ENCODE assay signal across 26 cellular contexts in genomic region chr9:89194381-89195114, GRCh38. TPM values are rescaled to one million over a fixed set of nuclear protein-coding genes. Genes with fewer than 3 reads are reported as not detected.
"Had no signal": no experiment of that assay in that cellular context is flagged by ENCODE, and none has a peak within 500 bp of the region (broad histone marks: within the 10 kb centered on the region; RNA-seq: fewer than 3 reads in every experiment).

No MANE protein-coding gene starts in this region.

- H3K4me1 Mint-ChIP-seq: naive thymus-derived CD8-positive, alpha-beta T cell; nephron; neural crest cell; stimulated activated effector memory CD8-positive, alpha-beta T cell treated with anti-CD3 and anti-CD28 coated beads, Interleukin-12 subunit alpha, Interleukin-12 subunit beta, amount 100 ng/mL, for 72 hours had no signal

- H3K27ac Mint-ChIP-seq: naive thymus-derived CD8-positive, alpha-beta T cell; nephron; stimulated activated effector memory CD8-positive, alpha-beta T cell treated with anti-CD3 and anti-CD28 coated beads, Interleukin-12 subunit alpha, Interleukin-12 subunit beta, amount 100 ng/mL, for 72 hours; stimulated activated naive CD8-positive, alpha-beta T cell treated with anti-CD3 and anti-CD28 coated beads, Interleukin-15, Interleukin-2, amounts not matched to agents 100 ng/mL and 50 ng/mL, for 24 hours had no signal

- H3K4me3 Mint-ChIP-seq: naive thymus-derived CD8-positive, alpha-beta T cell; nephron; neural crest cell; stimulated activated effector memory CD8-positive, alpha-beta T cell treated with anti-CD3 and anti-CD28 coated beads, Interleukin-12 subunit alpha, Interleukin-12 subunit beta, amount 100 ng/mL, for 72 hours; stimulated activated naive CD8-positive, alpha-beta T cell treated with anti-CD3 and anti-CD28 coated beads, Interleukin-15, Interleukin-2, amounts not matched to agents 100 ng/mL and 50 ng/mL, for 24 hours had no signal

- FAIRE-seq: pancreas, small intestine, urothelium cell line had no signal

- H3K36me3 ChIP-seq: left ventricle myocardium inferior, pancreas, prostate gland, sigmoid colon, spleen, suprapubic skin, thoracic aorta, tibial artery, upper lobe of right lung had no signal

- H3K27ac ChIP-seq: left ventricle myocardium inferior, pancreas, prostate gland, sigmoid colon, spleen, suprapubic skin, thoracic aorta, tibial artery, upper lobe of right lung had no signal

- ATAC-seq: naive thymus-derived CD8-positive, alpha-beta T cell; pancreas; right cardiac atrium; stimulated activated effector memory CD8-positive, alpha-beta T cell treated with anti-CD3 and anti-CD28 coated beads, Interleukin-12 subunit alpha, Interleukin-12 subunit beta, amount 100 ng/mL, for 72 hours; upper lobe of right lung had no signal

- DNase-seq: hypothalamus; islet precursor cell; left ventricle myocardium inferior; naive thymus-derived CD8-positive, alpha-beta T cell; nucleus accumbens; pancreas; posterior cingulate gyrus; retina; right cardiac atrium; sigmoid colon; small intestine; spleen; stimulated activated CD4-positive, alpha-beta T cell treated with anti-CD3 and anti-CD28 coated beads, Interleukin-4, amount 100 ng/mL, for 24 hours; stimulated activated naive CD4-positive, alpha-beta T cell; tibial artery; trophoblast cell; upper lobe of right lung had no signal

- H3K36me3 Mint-ChIP-seq: stimulated activated effector memory CD8-positive, alpha-beta T cell treated with anti-CD3 and anti-CD28 coated beads, Interleukin-12 subunit alpha, Interleukin-12 subunit beta, amount 100 ng/mL, for 72 hours had no signal

- H3K9me3 ChIP-seq: prostate gland, upper lobe of right lung had no signal

- H3K9me3 Mint-ChIP-seq: neural crest cell had no signal

- H3K4me1 ChIP-seq: left ventricle myocardium inferior, pancreas, prostate gland, sigmoid colon, spleen, suprapubic skin, tibial artery, upper lobe of right lung had no signal

- H3K27me3 ChIP-seq: sigmoid colon, spleen, suprapubic skin, tibial artery, upper lobe of right lung had no signal

- H3K4me3 ChIP-seq: left ventricle myocardium inferior, lung, pancreas, prostate gland, sigmoid colon, spleen, suprapubic skin, thoracic aorta, tibial artery, upper lobe of right lung had no signal

RNA-seq across cellular contexts. Expression of gene SHC3, which starts 15.9 kb away (rescaled TPM):
- polyA plus RNA-seq: naive thymus-derived CD8-positive, alpha-beta T cell had no signal
